27 cellular contexts compared by ENCODE assay signal in genomic region chr19:21264416-21264815, GRCh38.
"Had no signal": no experiment of that assay in that cellular context is flagged by ENCODE, and none has a peak within 500 bp of the region (broad histone marks: within the 10 kb centered on the region; RNA-seq: fewer than 3 reads in every experiment).

No MANE protein-coding gene starts in this region.

- H3K36me3 ChIP-seq: stomach, suprapubic skin, thoracic aorta, thyroid gland, tibial artery, tibial nerve, transverse colon, upper lobe of left lung, upper lobe of right lung, uterus, vagina had no signal

- H3K4me3 ChIP-seq: stomach, suprapubic skin, testis, thoracic aorta, thyroid gland, tibial artery, tibial nerve, transverse colon, upper lobe of left lung, upper lobe of right lung, uterus, vagina had no signal

- H3K9me3 ChIP-seq: testis, thoracic aorta, thyroid gland, upper lobe of right lung, uterus, vagina had no signal

- FAIRE-seq: urothelium cell line had no signal

- H3K27me3 ChIP-seq: stomach, suprapubic skin, testis, thyroid gland, tibial artery, tibial nerve, transverse colon, upper lobe of left lung, upper lobe of right lung, uterus, vagina had no signal

- H3K27ac ChIP-seq: stomach, suprapubic skin, testis, thoracic aorta, thyroid gland, tibial artery, tibial nerve, transverse colon, upper lobe of left lung, upper lobe of right lung, uterus, vagina had no signal

- DNase-seq: stimulated activated CD4-positive, alpha-beta T cell treated with anti-CD3 and anti-CD28 coated beads, Interleukin-2, amount 100 ng/mL, for 48 hours; stimulated activated CD4-positive, alpha-beta T cell treated with anti-CD3 and anti-CD28 coated beads, Interleukin-4, amount 100 ng/mL, for 1 hour; stimulated activated CD4-positive, alpha-beta T cell treated with anti-CD3 and anti-CD28 coated beads, Interleukin-4, amount 100 ng/mL, for 24 hours; stimulated activated CD4-positive, alpha-beta T cell treated with anti-CD3 and anti-CD28 coated beads, Interleukin-4, amount 100 ng/mL, for 4 hours; stimulated activated CD8-positive, alpha-beta memory T cell treated with anti-CD3 and anti-CD28 coated beads, Interleukin-4, amount 100 ng/mL, for 48 hours; stimulated activated naive B cell treated with anti-CD40 and anti-IgM and Interleukin-4, amounts not matched to agents 10 μg/mL and 1 μg/mL and 100 μg/mL, for 72 hours; stimulated activated naive CD4-positive, alpha-beta T cell; stimulated activated naive CD4-positive, alpha-beta T cell treated with Interleukin-2 at 50 U/mL for 16 hours; stimulated activated naive CD8-positive, alpha-beta T cell treated with anti-CD3 and anti-CD28 coated beads, Interleukin-15, amount 100 ng/mL, for 72 hours; stimulated activated naive CD8-positive, alpha-beta T cell treated with anti-CD3 and anti-CD28 coated beads, Interleukin-15, Interleukin-2, amounts not matched to agents 100 U/mL and 50 U/mL, for 24 hours; stomach; substantia nigra; testis; thyroid gland; tibial artery; transverse colon; trophoblast cell; upper lobe of right lung; uterus had no signal

- H3K4me1 ChIP-seq: stomach, suprapubic skin, testis, thyroid gland, tibial artery, tibial nerve, transverse colon, upper lobe of left lung, upper lobe of right lung, uterus, vagina had no signal

- ATAC-seq: stimulated activated effector memory CD8-positive, alpha-beta T cell treated with anti-CD3 and anti-CD28 coated beads, Interleukin-12 subunit alpha, Interleukin-12 subunit beta, amount 100 ng/mL, for 72 hours; stimulated activated memory B cell treated with anti-CD40 and anti-IgM and Interleukin-4, amounts not matched to agents 10 μg/mL and 1 μg/mL and 100 μg/mL, for 72 hours; stimulated activated naive B cell treated with anti-CD40 and anti-IgM and Interleukin-4, amounts not matched to agents 10 μg/mL and 1 μg/mL and 100 μg/mL, for 72 hours; stimulated activated naive CD8-positive, alpha-beta T cell treated with anti-CD3 and anti-CD28 coated beads, Interleukin-15, amount 100 ng/mL, for 72 hours; stimulated activated naive CD8-positive, alpha-beta T cell treated with anti-CD3 and anti-CD28 coated beads, Interleukin-15, Interleukin-2, amounts not matched to agents 100 U/mL and 50 U/mL, for 24 hours; upper lobe of right lung had no signal
